In the genomic region with DNA sequence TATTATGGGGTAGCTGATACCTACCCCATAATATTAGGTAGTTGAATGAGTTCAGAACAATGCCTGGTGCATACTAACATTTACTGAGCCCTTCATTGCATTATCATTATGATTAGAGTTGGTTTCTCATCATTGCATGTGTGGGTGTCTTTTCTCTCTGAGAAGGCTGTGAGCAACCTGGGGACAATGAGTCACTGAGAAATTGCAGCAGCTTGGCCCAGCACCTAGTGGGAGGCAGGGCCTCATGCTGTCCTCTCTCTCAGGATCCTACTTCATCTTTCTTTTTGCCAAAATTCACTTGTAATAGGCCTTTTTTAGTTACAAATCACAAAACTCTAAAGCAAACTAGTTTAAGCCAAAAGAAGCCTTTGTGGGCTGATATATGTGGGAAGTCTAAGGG, we compare ENCODE assay signal across 10 cellular contexts. TPM values are rescaled to one million over a fixed set of nuclear protein-coding genes. Genes with fewer than 3 reads are reported as not detected.
A peak's percentile ranks its signal among the peaks of the same experiment; 100 is the strongest.
DNase-seq lines count a peak whose midpoint lies in the region; ATAC-seq and TF ChIP-seq lines count a peak whose summit lies in the region.
"Had no signal": no experiment of that assay in that cellular context is flagged by ENCODE, and none has a peak within 500 bp of the region (broad histone marks: within the 10 kb centered on the region; RNA-seq: fewer than 3 reads in every experiment).

No MANE protein-coding gene starts in this region.

- peaks cover 7% of the 10 kb centered on the region for H4K20me1 ChIP-seq in smooth muscle cell (ENCODE audit: low read depth)

- DNase-seq in EH (ENCODE audit: low read depth), result peak; percentile 56
- DNase-seq in OCI-M1 (lab: John Stamatoyannopoulos, UW), result peak; percentile 48
- peak; percentile 43 for DNase-seq in brain microvascular endothelial cell
- DNase-seq in smooth muscle cell (lab: John Stamatoyannopoulos, UW; ENCODE audit: unreplicated experiment), result no peak
- no peak for DNase-seq in colonic mucosa
- DNase-seq in DMS 273 (lab: John Stamatoyannopoulos, UW; ENCODE audit: unreplicated experiment), result no peak
- no peak for DNase-seq in neuronal stem cell (ENCODE audit: low spot score)
- DNase-seq: midbrain, RPMI8226 had no signal

- H4K8ac ChIP-seq in neuronal stem cell (ENCODE audit: low read depth, low read length), result no peak overlapping the region

- in situ Hi-C loops in brain microvascular endothelial cell (cut with HindIII; ENCODE audit: low pct_ligation_motif_present, low sequenced_read_pairs), result no loop called here

- no peaks in the 10 kb centered on the region for H3K9me3 ChIP-seq in smooth muscle cell (replicated peaks; ENCODE audit: low read depth)
- H3K9me3 ChIP-seq in colonic mucosa, result no peaks in the 10 kb centered on the region
- H3K9me3 ChIP-seq in neuronal stem cell (replicated peaks in 1 of 2; ENCODE audit: control insufficient read depth in 2 of 2, insufficient read depth in 1 of 2, low read depth in 1 of 2, low read length in 2 of 2), result no peaks in the 10 kb centered on the region

- no peak overlapping the region for H4K91ac ChIP-seq in neuronal stem cell (ENCODE audit: low read depth, low read length, poor library complexity)

- no peak overlapping the region for H3K9ac ChIP-seq in smooth muscle cell (ENCODE audit: low read depth)
- no peak overlapping the region for H3K9ac ChIP-seq in colonic mucosa (ENCODE audit: low read depth in 2 of 2, low read length in 2 of 2)
- no peak overlapping the region for H3K9ac ChIP-seq in neuronal stem cell (ENCODE audit: low read depth, low read length, poor library complexity)

- no peak overlapping the region for H3K23ac ChIP-seq in neuronal stem cell (ENCODE audit: low read depth, low read length, poor library complexity)

- no peaks in the 10 kb centered on the region for H3K79me2 ChIP-seq in smooth muscle cell (ENCODE audit: low read depth)

- H3K4ac ChIP-seq in neuronal stem cell (ENCODE audit: low read length), result no peak overlapping the region

- TF ChIP-seq CTCF in brain microvascular endothelial cell (IDR thresholded peaks at IDR 0.05; ENCODE audit: low read depth, low read length, missing control alignments), result no peak
- TF ChIP-seq CTCF in smooth muscle cell (IDR thresholded peaks at IDR 0.05; ENCODE audit: borderline replicate concordance, insufficient read depth, poor library complexity, severe bottlenecking), result no peak
- no peak for TF ChIP-seq CTCF in colonic mucosa (IDR thresholded peaks at IDR 0.05)

- no peak overlapping the region for H2BK12ac ChIP-seq in neuronal stem cell (ENCODE audit: low read length)

- H3K36me3 ChIP-seq in brain microvascular endothelial cell (replicated peaks) (peaks cover 16% of the 10 kb centered on the region), smooth muscle cell (ENCODE audit: low read depth) (no peaks in the 10 kb centered on the region), colonic mucosa (no peaks in the 10 kb centered on the region), neuronal stem cell (replicated peaks in 1 of 2; ENCODE audit: control insufficient read depth in 2 of 2, insufficient read depth in 2 of 2, low read length in 2 of 2) (peaks cover 15 to 43% of the 10 kb centered on the region in 2 donors)

- no peaks in the 10 kb centered on the region for H3F3A ChIP-seq in smooth muscle cell (ENCODE audit: low read depth)

- H2AFZ ChIP-seq in smooth muscle cell (ENCODE audit: low read depth) (no peak overlapping the region), neuronal stem cell (ENCODE audit: low read length) (no peak overlapping the region)

- H3K4me1 ChIP-seq in smooth muscle cell (ENCODE audit: low read depth) (no peaks in the 10 kb centered on the region), colonic mucosa (no peaks in the 10 kb centered on the region), neuronal stem cell (ENCODE audit: control insufficient read depth in 2 of 2, insufficient read depth in 1 of 2, low read depth in 1 of 2, low read length in 2 of 2) (no peaks in the 10 kb centered on the region)

- no peak overlapping the region for H2AK5ac ChIP-seq in neuronal stem cell (ENCODE audit: low read depth, low read length)

- intact Hi-C loops in colonic mucosa (cut with DNase I), result no loop called here

- H3K27ac ChIP-seq in brain microvascular endothelial cell, result no peak overlapping the region
- H3K27ac ChIP-seq in smooth muscle cell (ENCODE audit: low read depth), result peak overlapping the region; percentile 17
- no peak overlapping the region for H3K27ac ChIP-seq in colonic mucosa
- no peak overlapping the region for H3K27ac ChIP-seq in neuronal stem cell (replicated peaks; ENCODE audit: low read length)

- H2BK5ac ChIP-seq in neuronal stem cell (ENCODE audit: low read length), result no peak overlapping the region

- H3K79me1 ChIP-seq in neuronal stem cell (ENCODE audit: low read depth, low read length), result peaks cover 3% of the 10 kb centered on the region

- H2BK15ac ChIP-seq in neuronal stem cell (ENCODE audit: low read length), result no peak overlapping the region

- H3K18ac ChIP-seq in neuronal stem cell (ENCODE audit: low read length), result no peak overlapping the region

- ATAC-seq in GM18498 (IDR thresholded peaks at IDR 0.05; ENCODE audit: unreplicated experiment), result no peak

- H3K27me3 ChIP-seq in brain microvascular endothelial cell (replicated peaks) (no peaks in the 10 kb centered on the region), smooth muscle cell (ENCODE audit: low read depth) (no peaks in the 10 kb centered on the region), colonic mucosa (no peaks in the 10 kb centered on the region), neuronal stem cell (ENCODE audit: control insufficient read depth in 3 of 3, insufficient read depth in 3 of 3, low read depth in 1 of 3, low read length in 3 of 3) (no peaks in the 10 kb centered on the region)

- H3K4me2 ChIP-seq in smooth muscle cell, result no peak overlapping the region
- no peak overlapping the region for H3K4me2 ChIP-seq in neuronal stem cell (ENCODE audit: insufficient read depth, low read length, poor library complexity, severe bottlenecking)

- H2BK120ac ChIP-seq in neuronal stem cell (ENCODE audit: low read depth, low read length), result no peak overlapping the region

- no peak overlapping the region for H3K14ac ChIP-seq in neuronal stem cell (ENCODE audit: low read length)

- H3K4me3 ChIP-seq in brain microvascular endothelial cell (ENCODE audit: low read depth, low read length) (no peak overlapping the region), smooth muscle cell (no peak overlapping the region), colonic mucosa (no peak overlapping the region), neuronal stem cell (ENCODE audit: low read length in 2 of 2) (no peak overlapping the region)

RNA-seq across cellular contexts. Expression of gene CAMK1, which starts 8.4 kb away (rescaled TPM):
- total RNA-seq in smooth muscle cell (3.9 and 6.4 TPM in 2 replicates), colonic mucosa (10 to 100 TPM in 1 of 2 donors, 1 to 10 TPM in 1; 7.8 to 16.5 TPM)
- polyA plus RNA-seq in smooth muscle cell, result 6.3 and 10.9 TPM in 2 replicates
- polyA plus RNA-seq in neuronal stem cell (2013, experiment 1 of 2), result 15.0 TPM
- polyA plus RNA-seq in neuronal stem cell (2013, experiment 2 of 2), result 14.5 TPM

RNA-seq across cellular contexts. Expression of gene TADA3, which starts 14.2 kb away (rescaled TPM):
- total RNA-seq in smooth muscle cell (50.9 and 51.8 TPM in 2 replicates), colonic mucosa (10 to 100 TPM; 60.1 to 66.4 TPM)
- 72.5 and 79.6 TPM in 2 replicates for polyA plus RNA-seq in smooth muscle cell
- 66.2 TPM for polyA plus RNA-seq in neuronal stem cell (2013, experiment 1 of 2)
- 65.3 TPM for polyA plus RNA-seq in neuronal stem cell (2013, experiment 2 of 2)

RNA-seq across cellular contexts. Expression of gene ARPC4, which starts 14.8 kb away (rescaled TPM):
- total RNA-seq in smooth muscle cell (93.9 and 143 TPM in 2 replicates), colonic mucosa (100 to 1,000 TPM; 221 to 228 TPM)
- 128 and 130 TPM in 2 replicates for polyA plus RNA-seq in smooth muscle cell
- polyA plus RNA-seq in neuronal stem cell (2013, experiment 1 of 2), result 49.1 TPM
- 46.8 TPM for polyA plus RNA-seq in neuronal stem cell (2013, experiment 2 of 2)

RNA-seq across cellular contexts. Expression of gene OGG1, which starts 28.4 kb away (rescaled TPM):
- total RNA-seq in smooth muscle cell (13.4 and 16.0 TPM in 2 replicates), colonic mucosa (10 to 100 TPM; 19.1 to 24.9 TPM)
- polyA plus RNA-seq in smooth muscle cell, result 22.3 and 24.6 TPM in 2 replicates
- 24.0 TPM for polyA plus RNA-seq in neuronal stem cell (2013, experiment 1 of 2)
- 27.1 TPM for polyA plus RNA-seq in neuronal stem cell (2013, experiment 2 of 2)

RNA-seq across cellular contexts. Expression of gene TTLL3, which starts 32.0 kb away (rescaled TPM):
- total RNA-seq in smooth muscle cell (16.4 and 29.5 TPM in 2 replicates), colonic mucosa (10 to 100 TPM; 25.0 to 28.7 TPM)
- polyA plus RNA-seq in smooth muscle cell, result 25.6 and 37.6 TPM in 2 replicates
- polyA plus RNA-seq in neuronal stem cell (2013, experiment 1 of 2), result 18.1 TPM
- polyA plus RNA-seq in neuronal stem cell (2013, experiment 2 of 2), result 16.9 TPM

Comparison
In these comparisons a context has a peak if more than half of its experiments do, and no peak if none do; other contexts are left out.
1. DNase-seq: peak in EH (single experiment), OCI-M1 (single experiment) and brain microvascular endothelial cell (single experiment); none in smooth muscle cell (single experiment), colonic mucosa (single experiment), DMS 273 (single experiment) and neuronal stem cell (single experiment).